ENCODE assay signal across 8 cellular contexts in the genomic region with DNA sequence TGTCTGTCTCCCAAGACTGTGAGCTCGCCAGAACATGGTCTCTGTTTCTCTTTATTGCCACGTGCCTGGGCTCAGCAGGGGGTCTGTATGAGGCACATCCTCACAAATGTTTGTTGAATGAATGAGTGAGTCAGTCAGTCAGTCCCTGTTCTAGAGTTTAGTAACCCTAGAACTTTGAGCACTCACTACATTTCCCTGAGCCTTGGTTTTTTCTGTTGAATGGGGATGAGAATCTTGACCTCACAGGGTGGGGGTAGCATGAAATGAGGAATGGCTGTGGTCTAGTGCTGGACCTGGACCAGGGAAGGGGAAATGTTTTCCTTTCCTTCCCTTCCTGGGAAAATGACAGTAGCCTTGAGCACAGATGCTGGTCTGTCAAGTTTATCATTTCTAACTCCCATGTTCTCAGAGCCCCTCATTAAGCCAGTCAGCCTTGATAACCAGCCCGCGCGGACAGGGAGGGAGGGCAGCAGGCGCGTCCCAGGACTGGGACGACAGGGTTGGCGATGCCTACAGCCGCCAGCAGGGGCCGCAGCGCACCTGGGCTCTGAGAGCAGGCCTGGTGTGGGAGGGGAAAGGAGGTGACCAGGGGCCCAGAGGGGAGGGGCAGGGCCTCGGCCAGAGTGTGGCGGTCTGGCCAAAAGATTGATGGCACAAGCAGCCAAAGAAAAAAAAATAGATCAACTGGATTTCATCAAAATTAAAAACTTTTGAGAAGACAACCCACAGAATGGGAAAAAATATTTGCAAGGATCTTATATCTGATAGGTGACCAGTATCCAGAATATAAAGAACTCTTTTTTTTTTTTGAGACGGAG. TPM values are rescaled to one million over a fixed set of nuclear protein-coding genes. Genes with fewer than 3 reads are reported as not detected.
A peak's percentile ranks its signal among the peaks of the same experiment; 100 is the strongest.
DNase-seq lines count a peak whose midpoint lies in the region; ATAC-seq, FAIRE-seq and TF ChIP-seq lines count a peak whose summit lies in the region.

No MANE protein-coding gene starts in this region.

- ATAC-seq in GM21737 (IDR thresholded peaks at IDR 0.05; ENCODE audit: unreplicated experiment) (peak; percentile 70), SK-N-SH treated with all-trans-retinoic acid at 6 μM for 48 hours (peak; percentile 100)

- no peaks in the 10 kb centered on the region for H3F3A ChIP-seq in DOHH2 (ENCODE audit: control insufficient read depth, insufficient read depth)

- H4K20me1 ChIP-seq in DOHH2 (ENCODE audit: control insufficient read depth, insufficient read depth, low read depth, low read length): no peaks in the 10 kb centered on the region

- FAIRE-seq in urothelium cell line (lab: Jason Lieb, UNC): peak; percentile 50

- no peaks in the 10 kb centered on the region for H3K27me3 ChIP-seq in DOHH2 (ENCODE audit: control insufficient read depth, low read length)

- peak overlapping the region; percentile 35 for H3K27ac Mint-ChIP-seq in activated naive CD4-positive, alpha-beta T cell treated with anti-CD3 and anti-CD28 coated beads, Interleukin-2, amount 50 U/mL, for 24 hours

- H3K36me3 ChIP-seq in DOHH2 (ENCODE audit: control insufficient read depth, low read length): no peaks in the 10 kb centered on the region

- no peaks in the 10 kb centered on the region for H3K36me3 Mint-ChIP-seq in activated naive CD4-positive, alpha-beta T cell treated with anti-CD3 and anti-CD28 coated beads, Interleukin-2, amount 50 U/mL, for 24 hours

- peak overlapping the region; percentile 45 for H3K4me2 ChIP-seq in DOHH2 (ENCODE audit: low read length)

- no peaks in the 10 kb centered on the region for H3K9me2 ChIP-seq in DOHH2 (replicated peaks; ENCODE audit: control insufficient read depth, low read length)

- no peak overlapping the region for H3K4me3 Mint-ChIP-seq in activated naive CD4-positive, alpha-beta T cell treated with anti-CD3 and anti-CD28 coated beads, Interleukin-2, amount 50 U/mL, for 24 hours

- H3K27ac ChIP-seq in DOHH2 (ENCODE audit: low read depth, low read length): no peak overlapping the region

- H3K27me3 Mint-ChIP-seq in activated naive CD4-positive, alpha-beta T cell treated with anti-CD3 and anti-CD28 coated beads, Interleukin-2, amount 50 U/mL, for 24 hours: no peaks in the 10 kb centered on the region

- H3K4me1 ChIP-seq in DOHH2 (ENCODE audit: control insufficient read depth, low read length): peaks cover 38% of the 10 kb centered on the region

- no peaks in the 10 kb centered on the region for H3K9me3 ChIP-seq in DOHH2 (ENCODE audit: control insufficient read depth, insufficient read depth, low read length)

- DNase-seq in LNCaP clone FGC (ENCODE audit: low read depth) (peak; percentile 44), head of caudate nucleus (peak; percentile 66 to 91 (median 84)), posterior vena cava (ENCODE audit: low spot score) (peak; percentile 94), urothelium cell line (ENCODE audit: low spot score) (peak; percentile 91)

- intact Hi-C loops in head of caudate nucleus (cut with DNase I): loop anchor here (10.0 kb wide), 2 partner anchors 145 to 405 kb away; no protein-coding TSS in a partner anchor
- intact Hi-C loops in posterior vena cava (cut with DNase I): loop anchor here in 1 of 2 donors (5.0 kb wide), 1 partner anchor 142 kb away; no protein-coding TSS in a partner anchor

- H3K79me2 ChIP-seq in DOHH2 (ENCODE audit: control insufficient read depth, low read length): no peaks in the 10 kb centered on the region

- H3K4me1 Mint-ChIP-seq in activated naive CD4-positive, alpha-beta T cell treated with anti-CD3 and anti-CD28 coated beads, Interleukin-2, amount 50 U/mL, for 24 hours: peaks cover 13% of the 10 kb centered on the region

- H3K9me3 Mint-ChIP-seq in activated naive CD4-positive, alpha-beta T cell treated with anti-CD3 and anti-CD28 coated beads, Interleukin-2, amount 50 U/mL, for 24 hours: no peaks in the 10 kb centered on the region

- H3K4me3 ChIP-seq in DOHH2 (ENCODE audit: low read length) (0 out of 2 replicates have a peak overlapping the region, but pooled peaks have one; percentile 14), LNCaP clone FGC (ENCODE audit: low read depth, low read length) (no peak overlapping the region)

- TF ChIP-seq CTCF in DOHH2 (IDR thresholded peaks at IDR 0.05; ENCODE audit: low read depth, low read length, poor library complexity, severe bottlenecking) (peak; percentile 99), LNCaP clone FGC (IDR thresholded peaks at IDR 0.05; ENCODE audit: control insufficient read depth, extremely low read depth, insufficient read depth) (peak; percentile 100)

TF ChIP-seq in SK-N-SH treated with all-trans-retinoic acid at 6 μM for 48 hours, 23 proteins besides CTCF, POLR2A, EP300 and RAD21:
- no peak for TF ChIP-seq RARB (CRISPR knock-in tag; IDR thresholded peaks at IDR 0.05)
- TF ChIP-seq CSRNP3 (CRISPR knock-in tag; IDR thresholded peaks at IDR 0.05): no peak
- TF ChIP-seq ISL1 (CRISPR knock-in tag; IDR thresholded peaks at IDR 0.05): no peak
- no peak for TF ChIP-seq ESRRG (CRISPR knock-in tag; IDR thresholded peaks at IDR 0.05)
- TF ChIP-seq GLIS3 (CRISPR knock-in tag; IDR thresholded peaks at IDR 0.05): no peak
- no peak for TF ChIP-seq CSDC2 (CRISPR knock-in tag; IDR thresholded peaks at IDR 0.05)
- TF ChIP-seq TCF4 (CRISPR knock-in tag; IDR thresholded peaks at IDR 0.05; ENCODE audit: borderline replicate concordance): no peak
- no peak for TF ChIP-seq SNAI2 (CRISPR knock-in tag; IDR thresholded peaks at IDR 0.05)
- no peak for TF ChIP-seq TOX (CRISPR knock-in tag; IDR thresholded peaks at IDR 0.05; ENCODE audit: borderline replicate concordance)
- no peak for TF ChIP-seq ZC3H10 (CRISPR knock-in tag; IDR thresholded peaks at IDR 0.05)
- TF ChIP-seq ZNF565 (CRISPR knock-in tag; conservative IDR thresholded peaks at IDR 0.05; ENCODE audit: low read depth): no peak
- no peak for TF ChIP-seq TSHZ2 (CRISPR knock-in tag; IDR thresholded peaks at IDR 0.05)
- TF ChIP-seq ZFP30 (CRISPR knock-in tag; IDR thresholded peaks at IDR 0.05): no peak
- TF ChIP-seq ZNF8 (CRISPR knock-in tag; IDR thresholded peaks at IDR 0.05): no peak
- TF ChIP-seq, protein P1, sequence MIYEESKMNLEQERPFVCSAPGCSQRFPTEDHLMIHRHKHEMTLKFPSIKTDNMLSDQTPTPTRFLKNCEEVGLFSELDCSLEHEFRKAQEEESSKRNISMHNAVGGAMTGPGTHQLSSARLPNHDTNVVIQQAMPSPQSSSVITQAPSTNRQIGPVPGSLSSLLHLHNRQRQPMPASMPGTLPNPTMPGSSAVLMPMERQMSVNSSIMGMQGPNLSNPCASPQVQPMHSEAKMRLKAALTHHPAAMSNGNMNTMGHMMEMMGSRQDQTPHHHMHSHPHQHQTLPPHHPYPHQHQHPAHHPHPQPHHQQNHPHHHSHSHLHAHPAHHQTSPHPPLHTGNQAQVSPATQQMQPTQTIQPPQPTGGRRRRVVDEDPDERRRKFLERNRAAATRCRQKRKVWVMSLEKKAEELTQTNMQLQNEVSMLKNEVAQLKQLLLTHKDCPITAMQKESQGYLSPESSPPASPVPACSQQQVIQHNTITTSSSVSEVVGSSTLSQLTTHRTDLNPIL (CRISPR knock-in tag; IDR thresholded peaks at IDR 0.05; ENCODE audit: low read depth): no peak
- TF ChIP-seq ARNTL (CRISPR knock-in tag; IDR thresholded peaks at IDR 0.05; ENCODE audit: borderline replicate concordance, low read depth): no peak
- no peak for TF ChIP-seq BACH2 (CRISPR knock-in tag; IDR thresholded peaks at IDR 0.05; ENCODE audit: borderline replicate concordance)
- TF ChIP-seq ZNF70 (CRISPR knock-in tag; IDR thresholded peaks at IDR 0.05): no peak
- TF ChIP-seq ZFP3 (CRISPR knock-in tag; IDR thresholded peaks at IDR 0.05): no peak
TF ChIP-seq in SK-N-SH treated with all-trans-retinoic acid at 6 μM for 48 hours: peak in this region for 0.

RNA-seq across cellular contexts. Expression of gene WNK2, which starts 24.1 kb away (rescaled TPM):
- total RNA-seq in posterior vena cava: 10 to 100 TPM; 34.8 to 39.5 TPM

RNA-seq across cellular contexts. Expression of gene NINJ1, which starts 25.8 kb away (rescaled TPM):
- total RNA-seq in posterior vena cava: 10 to 100 TPM; 30.6 to 39.5 TPM

Comparison
In these comparisons a context has a peak if more than half of its experiments do, and no peak if none do; other contexts are left out.
1. DNase-seq: peak in every context shown above with its lines; median percentile 94 in posterior vena cava; 91 in urothelium cell line; 84 in head of caudate nucleus; 44 in LNCaP clone FGC.